ENCODE assay signal across 12 cellular contexts in genomic region chr10:7610651-7611389, GRCh38. TPM values are rescaled to one million over a fixed set of nuclear protein-coding genes. Genes with fewer than 3 reads are reported as not detected.
DNase-seq lines count a peak whose midpoint lies in the region; ATAC-seq and TF ChIP-seq lines count a peak whose summit lies in the region.
"Had no signal": no experiment of that assay in that cellular context is flagged by ENCODE, and none has a peak within 500 bp of the region (broad histone marks: within the 10 kb centered on the region; RNA-seq: fewer than 3 reads in every experiment).

No MANE protein-coding gene starts in this region.

- no peaks in the 10 kb centered on the region for H3K36me3 Mint-ChIP-seq in activated T-cell treated with anti-CD3 and anti-CD28 coated beads, Interleukin-2, amount 50 U/mL, for 72 hours (ENCODE audit: insufficient read depth in 2 of 2)

- no peaks in the 10 kb centered on the region for H3K36me3 ChIP-seq in BJ (ENCODE audit: control insufficient read depth, insufficient read depth, low read length)
- H3K36me3 ChIP-seq in ovary = no peaks in the 10 kb centered on the region

- TF ChIP-seq CTCF in BJ (IDR thresholded peaks at IDR 0.05; ENCODE audit: insufficient read depth, low read depth, low read length) (no peak), ovary (IDR thresholded peaks at IDR 0.05) (no peak)

- H3K4me1 Mint-ChIP-seq in activated T-cell treated with anti-CD3 and anti-CD28 coated beads, Interleukin-2, amount 50 U/mL, for 72 hours (ENCODE audit: low read depth) = no peaks in the 10 kb centered on the region

- 23 to 40% (median 24%) methylated on average over 7 of the region's 7 CpGs for WGBS in ovary, 3 donors

- no peak for TF ChIP-seq POLR2A in ovary (IDR thresholded peaks at IDR 0.05)

- H3K4me3 ChIP-seq in BJ (ENCODE audit: low read depth, low read length) (no peak overlapping the region), ovary (no peak overlapping the region)
- H3K4me3 ChIP-seq: tibial nerve had no signal

- POLR2A ChIA-PET in BJ (lab: Charles Lee) = no interaction called here

- no peak for TF ChIP-seq EP300 in ovary (IDR thresholded peaks at IDR 0.05)

- H3K9me3 Mint-ChIP-seq in activated T-cell treated with anti-CD3 and anti-CD28 coated beads, Interleukin-2, amount 50 U/mL, for 72 hours = no peaks in the 10 kb centered on the region
- H3K9me3 Mint-ChIP-seq: CD4-positive, alpha-beta T cell had no signal

- no peaks in the 10 kb centered on the region for H3K27me3 Mint-ChIP-seq in activated T-cell treated with anti-CD3 and anti-CD28 coated beads, Interleukin-2, amount 50 U/mL, for 72 hours (ENCODE audit: low read depth)

- H3K27ac ChIP-seq in ovary = no peak overlapping the region
- H3K27ac ChIP-seq: tibial nerve had no signal

- H3K27ac Mint-ChIP-seq in activated T-cell treated with anti-CD3 and anti-CD28 coated beads, Interleukin-2, amount 50 U/mL, for 72 hours = no peak overlapping the region
- H3K27ac Mint-ChIP-seq: CD4-positive, alpha-beta T cell had no signal

- no peaks in the 10 kb centered on the region for H3K9me3 ChIP-seq in ovary
- H3K9me3 ChIP-seq: tibial nerve had no signal

- CTCF ChIA-PET in BJ (lab: Yijun Ruan, JAX) = interaction anchor here (0.6 to 4.8 kb wide), 3 partner anchors 10 to 85 kb away, joined by 3 to 18 read pairs (median 5); no protein-coding TSS in a partner anchor

- peak; percentile 96 for DNase-seq in BJ (ENCODE audit: low read depth)
- peak; percentile 13 for DNase-seq in RKO (ENCODE audit: low spot score)
- DNase-seq in fibroblast of peridontal ligament (ENCODE audit: extremely low read depth) = peak; percentile 9
- peak; percentile 60 to 78 (median 68) for DNase-seq in ovary
- DNase-seq in 8988T = no peak
- DNase-seq in iPS-NIHi11 (ENCODE audit: low spot score) = no peak
- DNase-seq in activated T-cell treated with anti-CD3 and anti-CD28 coated beads, Interleukin-2, amount 50 U/mL, for 72 hours = no peak
- DNase-seq in NCI-H187 (lab: John Stamatoyannopoulos, UW) = no peak
- DNase-seq: activated CD4-positive, alpha-beta T cell treated with anti-CD3 and anti-CD28 coated beads for 4 hours; CD4-positive, alpha-beta T cell; NCI-H2171 had no signal

- intact Hi-C loops in ovary (cut with DNase I) = no loop called here

- no peak overlapping the region for H3K4me3 Mint-ChIP-seq in activated T-cell treated with anti-CD3 and anti-CD28 coated beads, Interleukin-2, amount 50 U/mL, for 72 hours
- H3K4me3 Mint-ChIP-seq: CD4-positive, alpha-beta T cell had no signal

- no peak for ATAC-seq in activated T-cell treated with anti-CD3 and anti-CD28 coated beads, Interleukin-2, amount 50 U/mL, for 72 hours (replicated peaks in 1 of 2)

- peaks cover 4% of the 10 kb centered on the region for H3K4me1 ChIP-seq in ovary (ENCODE audit: insufficient read depth)

- H3K27me3 ChIP-seq in BJ (ENCODE audit: control insufficient read depth, insufficient read depth, low read length) (no peaks in the 10 kb centered on the region), ovary (no peaks in the 10 kb centered on the region)
- H3K27me3 ChIP-seq: tibial nerve had no signal

RNA-seq across cellular contexts. Expression of gene ITIH5, which starts 55.9 kb away (rescaled TPM):
- 8.9 and 10.3 TPM in 2 replicates for polyA plus RNA-seq in BJ (2011; rRNA removed)
- 4.0 and 5.5 TPM in 2 replicates for polyA minus RNA-seq in BJ (2011; rRNA and poly(A)+ RNA removed)
- total RNA-seq in ovary = 10 to 100 TPM in 4 of 7 donors, 1 to 10 TPM in 3; 4.8 to 32.2 (median 15.1) TPM
- polyA plus RNA-seq in ovary = 10 to 100 TPM; 12.7 to 26.6 TPM
- not detected for total RNA-seq in activated T-cell treated with anti-CD3 and anti-CD28 coated beads, Interleukin-2, amount 50 U/mL, for 72 hours
- total RNA-seq: CD4-positive, alpha-beta T cell had no signal

Comparison
In these comparisons a context has a peak if more than half of its experiments do, and no peak if none do; other contexts are left out.
1. DNase-seq: peak in BJ (single experiment), RKO (single experiment), fibroblast of peridontal ligament (single experiment) and ovary (5 of 5); none in 8988T (single experiment), iPS-NIHi11 (single experiment), activated T-cell treated with anti-CD3 and anti-CD28 coated beads, Interleukin-2, amount 50 U/mL, for 72 hours (0 of 2) and NCI-H187 (0 of 2).
2. RNA of gene ITIH5, which starts 55.9 kb away (total RNA-seq): 4.8 to 32.2 TPM in ovary; not detected in activated T-cell treated with anti-CD3 and anti-CD28 coated beads, Interleukin-2, amount 50 U/mL, for 72 hours; every median in the first group is over 4 times any median in the second.